Comparison of ENCODE assay signal across 1 cellular context in genomic region chr15:40229956-40230355, GRCh38.
TF ChIP-seq lines count a peak whose summit lies in the region.

No MANE protein-coding gene starts in this region.

TF ChIP-seq in WTC11, 78 proteins besides CTCF, POLR2A, EP300 and RAD21 (continued from another document):
- no peak for TF ChIP-seq MAX (CRISPR knock-in tag; IDR thresholded peaks at IDR 0.05)
- no peak for TF ChIP-seq ATF3 (CRISPR knock-in tag; conservative IDR thresholded peaks at IDR 0.05)
- TF ChIP-seq NR1H2 (CRISPR knock-in tag; IDR thresholded peaks at IDR 0.05), result no peak
- no peak for TF ChIP-seq OVOL2 (CRISPR knock-in tag; IDR thresholded peaks at IDR 0.05; ENCODE audit: borderline replicate concordance)
- TF ChIP-seq ZNF281 (CRISPR knock-in tag; IDR thresholded peaks at IDR 0.05), result no peak
- TF ChIP-seq NFYB (CRISPR knock-in tag; conservative IDR thresholded peaks at IDR 0.05; ENCODE audit: low read depth), result no peak
- TF ChIP-seq TEAD1 (CRISPR knock-in tag; IDR thresholded peaks at IDR 0.05), result no peak
